1 cellular context compared by ENCODE assay signal in genomic region chr6:111183702-111184517, GRCh38.
TF ChIP-seq lines count a peak whose summit lies in the region.

No MANE protein-coding gene starts in this region.

TF ChIP-seq in GM12878, 131 proteins besides CTCF, POLR2A, EP300 and RAD21 (continued from another document):
- peak; percentile 25 for TF ChIP-seq SKIL (IDR thresholded peaks at IDR 0.05; ENCODE audit: low read depth, poor library complexity, severe bottlenecking)
- peak; percentile 51; the same call in 1 of the 2 replicates for TF ChIP-seq ATF7 (IDR thresholded peaks at IDR 0.05; ENCODE audit: low read depth)
- TF ChIP-seq NR2F1 (conservative IDR thresholded peaks at IDR 0.05), result peak; percentile 62; the same call in 1 of the 2 replicates
- TF ChIP-seq IRF4 (IDR thresholded peaks at IDR 0.05; ENCODE audit: low read depth, low read length), result 0 out of 2 replicates have a peak, but pooled peaks have one; percentile 25
- TF ChIP-seq LARP7 (IDR thresholded peaks at IDR 0.05), result no peak
- TF ChIP-seq, protein P1, sequence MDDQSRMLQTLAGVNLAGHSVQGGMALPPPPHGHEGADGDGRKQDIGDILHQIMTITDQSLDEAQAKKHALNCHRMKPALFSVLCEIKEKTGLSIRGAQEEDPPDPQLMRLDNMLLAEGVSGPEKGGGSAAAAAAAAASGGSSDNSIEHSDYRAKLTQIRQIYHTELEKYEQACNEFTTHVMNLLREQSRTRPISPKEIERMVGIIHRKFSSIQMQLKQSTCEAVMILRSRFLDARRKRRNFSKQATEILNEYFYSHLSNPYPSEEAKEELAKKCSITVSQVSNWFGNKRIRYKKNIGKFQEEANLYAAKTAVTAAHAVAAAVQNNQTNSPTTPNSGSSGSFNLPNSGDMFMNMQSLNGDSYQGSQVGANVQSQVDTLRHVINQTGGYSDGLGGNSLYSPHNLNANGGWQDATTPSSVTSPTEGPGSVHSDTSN (IDR thresholded peaks at IDR 0.05; ENCODE audit: insufficient replicate concordance, low read depth, low read length), result peak; percentile 9
- TF ChIP-seq ZNF217 (IDR thresholded peaks at IDR 0.05), result peak; percentile 36; the same call in 1 of the 2 replicates
- TF ChIP-seq POLR2AphosphoS5 (IDR thresholded peaks at IDR 0.05; ENCODE audit: low read length), result no peak
- peak; percentile 75 for TF ChIP-seq JUNB (IDR thresholded peaks at IDR 0.05)
- no peak for TF ChIP-seq SPI1 (IDR thresholded peaks at IDR 0.05; ENCODE audit: borderline replicate concordance, insufficient read depth, low read depth, low read length)
- TF ChIP-seq BACH1 (IDR thresholded peaks at IDR 0.05; ENCODE audit: borderline replicate concordance), result no peak
- TF ChIP-seq, protein P2, sequence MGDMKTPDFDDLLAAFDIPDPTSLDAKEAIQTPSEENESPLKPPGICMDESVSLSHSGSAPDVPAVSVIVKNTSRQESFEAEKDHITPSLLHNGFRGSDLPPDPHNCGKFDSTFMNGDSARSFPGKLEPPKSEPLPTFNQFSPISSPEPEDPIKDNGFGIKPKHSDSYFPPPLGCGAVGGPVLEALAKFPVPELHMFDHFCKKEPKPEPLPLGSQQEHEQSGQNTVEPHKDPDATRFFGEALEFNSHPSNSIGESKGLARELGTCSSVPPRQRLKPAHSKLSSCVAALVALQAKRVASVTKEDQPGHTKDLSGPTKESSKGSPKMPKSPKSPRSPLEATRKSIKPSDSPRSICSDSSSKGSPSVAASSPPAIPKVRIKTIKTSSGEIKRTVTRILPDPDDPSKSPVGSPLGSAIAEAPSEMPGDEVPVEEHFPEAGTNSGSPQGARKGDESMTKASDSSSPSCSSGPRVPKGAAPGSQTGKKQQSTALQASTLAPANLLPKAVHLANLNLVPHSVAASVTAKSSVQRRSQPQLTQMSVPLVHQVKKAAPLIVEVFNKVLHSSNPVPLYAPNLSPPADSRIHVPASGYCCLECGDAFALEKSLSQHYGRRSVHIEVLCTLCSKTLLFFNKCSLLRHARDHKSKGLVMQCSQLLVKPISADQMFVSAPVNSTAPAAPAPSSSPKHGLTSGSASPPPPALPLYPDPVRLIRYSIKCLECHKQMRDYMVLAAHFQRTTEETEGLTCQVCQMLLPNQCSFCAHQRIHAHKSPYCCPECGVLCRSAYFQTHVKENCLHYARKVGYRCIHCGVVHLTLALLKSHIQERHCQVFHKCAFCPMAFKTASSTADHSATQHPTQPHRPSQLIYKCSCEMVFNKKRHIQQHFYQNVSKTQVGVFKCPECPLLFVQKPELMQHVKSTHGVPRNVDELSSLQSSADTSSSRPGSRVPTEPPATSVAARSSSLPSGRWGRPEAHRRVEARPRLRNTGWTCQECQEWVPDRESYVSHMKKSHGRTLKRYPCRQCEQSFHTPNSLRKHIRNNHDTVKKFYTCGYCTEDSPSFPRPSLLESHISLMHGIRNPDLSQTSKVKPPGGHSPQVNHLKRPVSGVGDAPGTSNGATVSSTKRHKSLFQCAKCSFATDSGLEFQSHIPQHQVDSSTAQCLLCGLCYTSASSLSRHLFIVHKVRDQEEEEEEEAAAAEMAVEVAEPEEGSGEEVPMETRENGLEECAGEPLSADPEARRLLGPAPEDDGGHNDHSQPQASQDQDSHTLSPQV (IDR thresholded peaks at IDR 0.05), result no peak
- no peak for TF ChIP-seq MAX (IDR thresholded peaks at IDR 0.05; ENCODE audit: low read depth, low read length)
- TF ChIP-seq CREM (IDR thresholded peaks at IDR 0.05; ENCODE audit: low read depth), result no peak
- no peak for TF ChIP-seq EZH2 (IDR thresholded peaks at IDR 0.05; ENCODE audit: borderline replicate concordance, control insufficient read depth, low read depth, low read length)
- peak; percentile 86 for TF ChIP-seq MTA2 (IDR thresholded peaks at IDR 0.05; ENCODE audit: low read depth)
- no peak for TF ChIP-seq SMAD5 (IDR thresholded peaks at IDR 0.05; ENCODE audit: low read depth)
- TF ChIP-seq IKZF2 (IDR thresholded peaks at IDR 0.05), result peak in 1 of 2 experiments; percentile 11; a peak in 1 of 4 replicates
- TF ChIP-seq NR2C2 (IDR thresholded peaks at IDR 0.05; ENCODE audit: borderline replicate concordance, control insufficient read depth, insufficient read length, low read depth), result no peak
- no peak for TF ChIP-seq TCF3 (IDR thresholded peaks at IDR 0.05; ENCODE audit: borderline replicate concordance, insufficient read depth, low read depth, low read length)
- TF ChIP-seq, protein P3, sequence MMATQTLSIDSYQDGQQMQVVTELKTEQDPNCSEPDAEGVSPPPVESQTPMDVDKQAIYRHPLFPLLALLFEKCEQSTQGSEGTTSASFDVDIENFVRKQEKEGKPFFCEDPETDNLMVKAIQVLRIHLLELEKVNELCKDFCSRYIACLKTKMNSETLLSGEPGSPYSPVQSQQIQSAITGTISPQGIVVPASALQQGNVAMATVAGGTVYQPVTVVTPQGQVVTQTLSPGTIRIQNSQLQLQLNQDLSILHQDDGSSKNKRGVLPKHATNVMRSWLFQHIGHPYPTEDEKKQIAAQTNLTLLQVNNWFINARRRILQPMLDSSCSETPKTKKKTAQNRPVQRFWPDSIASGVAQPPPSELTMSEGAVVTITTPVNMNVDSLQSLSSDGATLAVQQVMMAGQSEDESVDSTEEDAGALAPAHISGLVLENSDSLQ (IDR thresholded peaks at IDR 0.05), result peak; percentile 63
